In genomic region chr16:56425439-56425832, GRCh38 we compare ENCODE assay signal across 1 cellular context.
TF ChIP-seq lines count a peak whose summit lies in the region.

TSS of gene AMFR (minus strand) at chr16:56425545. CDS start at chr16:56425327, 218 bp downstream.

TF ChIP-seq in SK-N-SH, 30 proteins besides CTCF, POLR2A, EP300 and RAD21 (continued from another document):
- TF ChIP-seq REST (IDR thresholded peaks at IDR 0.05; ENCODE audit: low read depth, low read length) (no peak), GATA2 (CRISPR knock-in tag; IDR thresholded peaks at IDR 0.05) (no peak), USF2 (IDR thresholded peaks at IDR 0.05; ENCODE audit: borderline replicate concordance, low read depth, low read length) (no peak), IRF3 (IDR thresholded peaks at IDR 0.05; ENCODE audit: low read depth, low read length) (no peak), MAX (IDR thresholded peaks at IDR 0.05; ENCODE audit: low read depth) (no peak), NFIC (IDR thresholded peaks at IDR 0.05; ENCODE audit: borderline replicate concordance) (no peak), ELF1 (IDR thresholded peaks at IDR 0.05) (no peak), FOSL2 (IDR thresholded peaks at IDR 0.05; ENCODE audit: borderline replicate concordance, low read depth) (no peak)
